ENCODE assay signal across 17 cellular contexts in genomic region chr11:75869661-75870455, GRCh38. TPM values are rescaled to one million over a fixed set of nuclear protein-coding genes. Genes with fewer than 3 reads are reported as not detected.
DNase-seq lines count a peak whose midpoint lies in the region; ATAC-seq and TF ChIP-seq lines count a peak whose summit lies in the region.
"Had no signal": no experiment of that assay in that cellular context is flagged by ENCODE, and none has a peak within 500 bp of the region (broad histone marks: within the 10 kb centered on the region; RNA-seq: fewer than 3 reads in every experiment).

No MANE protein-coding gene starts in this region.

- TF ChIP-seq CTCF in progenitor cell of endocrine pancreas (IDR thresholded peaks at IDR 0.05; ENCODE audit: unreplicated experiment): no peak

- no peak overlapping the region for H3K4me2 ChIP-seq in Karpas-422 (ENCODE audit: low read depth, low read length, poor library complexity, severe bottlenecking)

- H3K9me2 ChIP-seq in Karpas-422 (replicated peaks; ENCODE audit: insufficient read depth, low read length): no peaks in the 10 kb centered on the region

- DNase-seq in Karpas-422: no peak
- DNase-seq in stimulated activated naive B cell treated with anti-CD40 and anti-IgM and Interleukin-4, amounts not matched to agents 10 μg/mL and 1 μg/mL and 100 μg/mL, for 72 hours: no peak
- DNase-seq in NCI-H1105 (lab: John Stamatoyannopoulos, UW): no peak
- no peak for DNase-seq in DMS53 (lab: John Stamatoyannopoulos, UW)
- no peak for DNase-seq in progenitor cell of endocrine pancreas (ENCODE audit: low spot score, unreplicated experiment)
- DNase-seq in GM19240 (ENCODE audit: insufficient read length, low spot score): no peak
- DNase-seq: HCEC 1CT; NCI-H1436; NCI-H2029; NCI-H2171; NCI-H446 treated with DMSO at 0.1 percent for 48 hours; NK-92 treated with Interleukin-12 subunit alpha and Interleukin-12 subunit beta, amount 100 ng/mL, for 24 hours; RPMI8226 had no signal

- peak overlapping the region; percentile 26 for H3K27ac Mint-ChIP-seq in stimulated activated naive B cell treated with anti-CD40 and anti-IgM and Interleukin-4, amounts not matched to agents 10 μg/mL and 1 μg/mL and 100 μg/mL, for 72 hours
- H3K27ac Mint-ChIP-seq in progenitor cell of endocrine pancreas: no peak overlapping the region

- no peak overlapping the region for H2AFZ ChIP-seq in Karpas-422 (ENCODE audit: low read length)

- H3K36me3 Mint-ChIP-seq in stimulated activated naive B cell treated with anti-CD40 and anti-IgM and Interleukin-4, amounts not matched to agents 10 μg/mL and 1 μg/mL and 100 μg/mL, for 72 hours: peaks cover 31 to 44% of the 10 kb centered on the region in 2 donors
- peaks cover 1% of the 10 kb centered on the region for H3K36me3 Mint-ChIP-seq in progenitor cell of endocrine pancreas (ENCODE audit: insufficient read depth)

- no peaks in the 10 kb centered on the region for H3K9me3 ChIP-seq in Karpas-422 (ENCODE audit: low read length)

- H3K36me3 ChIP-seq in Karpas-422 (ENCODE audit: insufficient read depth, low read length): no peaks in the 10 kb centered on the region

- H3K9me3 Mint-ChIP-seq in stimulated activated naive B cell treated with anti-CD40 and anti-IgM and Interleukin-4, amounts not matched to agents 10 μg/mL and 1 μg/mL and 100 μg/mL, for 72 hours: no peaks in the 10 kb centered on the region
- H3K9me3 Mint-ChIP-seq in progenitor cell of endocrine pancreas (ENCODE audit: low read depth): no peaks in the 10 kb centered on the region
- H3K9me3 Mint-ChIP-seq: IgD-negative memory B cell had no signal

- ATAC-seq in stimulated activated naive B cell treated with anti-CD40 and anti-IgM and Interleukin-4, amounts not matched to agents 10 μg/mL and 1 μg/mL and 100 μg/mL, for 72 hours (replicated peaks): no peak

- H3K79me2 ChIP-seq in Karpas-422 (ENCODE audit: low read length): peaks cover 83% of the 10 kb centered on the region

- no peaks in the 10 kb centered on the region for H4K20me1 ChIP-seq in Karpas-422 (ENCODE audit: insufficient read depth, low read depth, low read length)

- H3K27ac ChIP-seq in Karpas-422 (ENCODE audit: low read length) (peak overlapping the region; percentile 41), angular gyrus (ENCODE audit: low read depth, low read length) (peak overlapping the region; percentile 87), layer of hippocampus (ENCODE audit: low read depth, low read length) (peak overlapping the region; percentile 59)
- H3K27ac ChIP-seq: HL-60 had no signal

- no peak overlapping the region for H3K4me3 ChIP-seq in Karpas-422 (ENCODE audit: low read length)

- no peaks in the 10 kb centered on the region for H3K27me3 Mint-ChIP-seq in stimulated activated naive B cell treated with anti-CD40 and anti-IgM and Interleukin-4, amounts not matched to agents 10 μg/mL and 1 μg/mL and 100 μg/mL, for 72 hours
- no peaks in the 10 kb centered on the region for H3K27me3 Mint-ChIP-seq in progenitor cell of endocrine pancreas
- H3K27me3 Mint-ChIP-seq: IgD-negative memory B cell had no signal

- H3K4me1 Mint-ChIP-seq in stimulated activated naive B cell treated with anti-CD40 and anti-IgM and Interleukin-4, amounts not matched to agents 10 μg/mL and 1 μg/mL and 100 μg/mL, for 72 hours: peaks cover 47 to 82% of the 10 kb centered on the region in 2 donors
- H3K4me1 Mint-ChIP-seq in progenitor cell of endocrine pancreas (ENCODE audit: low read depth): peaks cover 19% of the 10 kb centered on the region

- no peak overlapping the region for H3K9ac ChIP-seq in Karpas-422 (ENCODE audit: low read length)

- no peaks in the 10 kb centered on the region for H3K27me3 ChIP-seq in Karpas-422 (ENCODE audit: low read length)
- H3K27me3 ChIP-seq in layer of hippocampus (ENCODE audit: control insufficient read depth, insufficient read depth, low read length): no peaks in the 10 kb centered on the region

- H3K4me3 Mint-ChIP-seq in stimulated activated naive B cell treated with anti-CD40 and anti-IgM and Interleukin-4, amounts not matched to agents 10 μg/mL and 1 μg/mL and 100 μg/mL, for 72 hours: peak overlapping the region in 1 of 2 donors; percentile 17
- no peak overlapping the region for H3K4me3 Mint-ChIP-seq in progenitor cell of endocrine pancreas (ENCODE audit: low read depth)
- H3K4me3 Mint-ChIP-seq: IgD-negative memory B cell had no signal

- H3K4me1 ChIP-seq in Karpas-422 (ENCODE audit: low read length): peaks cover 76% of the 10 kb centered on the region

RNA-seq across cellular contexts. Expression of gene UVRAG, which starts 54.8 kb away (rescaled TPM):
- 35.4 and 52.7 TPM in 2 replicates for total RNA-seq in Karpas-422 (2014; rRNA removed; shearing (Covaris generic); ENCODE audit: low replicate concordance)
- total RNA-seq in progenitor cell of endocrine pancreas: 25.7 and 29.7 TPM in 2 replicates
